ENCODE assay signal across 8 cellular contexts in the genomic region with DNA sequence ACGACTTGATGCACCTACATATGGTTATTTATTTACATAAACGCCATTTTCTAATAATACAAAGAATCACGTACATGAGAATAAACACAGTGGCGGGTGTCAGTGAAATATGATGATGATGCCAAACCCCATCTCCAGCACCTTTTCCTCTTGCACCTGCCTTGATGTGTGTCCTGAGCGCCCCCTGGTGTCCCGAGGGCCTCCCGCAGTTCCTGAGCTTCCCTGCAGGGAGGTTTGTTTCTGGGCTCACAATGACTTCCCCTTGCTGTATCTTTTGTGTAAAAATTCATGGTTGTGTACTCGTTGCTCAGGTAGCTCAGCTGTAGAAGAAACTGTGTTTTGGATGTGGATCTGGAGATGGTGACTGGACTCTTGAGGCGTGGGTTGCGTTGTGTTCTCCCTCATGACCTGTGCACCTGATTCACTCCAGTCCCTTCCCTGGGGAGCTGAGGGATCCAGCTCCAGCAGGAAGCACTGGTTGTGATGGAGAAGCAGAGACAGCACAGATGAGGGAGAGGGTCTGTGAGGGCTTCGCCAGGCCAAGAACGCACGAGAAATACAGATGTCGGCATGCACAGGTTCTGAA.
DNase-seq lines count a peak whose midpoint lies in the region; ATAC-seq and TF ChIP-seq lines count a peak whose summit lies in the region.

No MANE protein-coding gene starts in this region.

- no peaks in the 10 kb centered on the region for H3K36me3 ChIP-seq in mucosa of descending colon (ENCODE audit: low read depth)

- peak; percentile 46 for TF ChIP-seq CTCF in mucosa of descending colon (IDR thresholded peaks at IDR 0.05)

- ATAC-seq in mucosa of descending colon (peak; percentile 63), GM18502 (IDR thresholded peaks at IDR 0.05; ENCODE audit: poor library complexity, unreplicated experiment) (no peak)

- intact Hi-C loops in mucosa of descending colon (cut with DNase I, micrococcal nuclease): no loop called here

- no peaks in the 10 kb centered on the region for H3K9me3 ChIP-seq in mucosa of descending colon

- H3K4me1 ChIP-seq in mucosa of descending colon (ENCODE audit: low read depth): no peaks in the 10 kb centered on the region

- DNase-seq in NCI-H1417 (lab: John Stamatoyannopoulos, UW): peak in 2 of 3 experiments; percentile 6 to 26
- DNase-seq in NCI-H1417 treated with DMSO at 0.1 percent for 48 hours (lab: John Stamatoyannopoulos, UW): no peak
- peak; percentile 30 for DNase-seq in NOMO-1 treated with dmso at 0.1 percent for 144 hours (lab: John Stamatoyannopoulos, UW; ENCODE audit: unreplicated experiment)
- peak; percentile 37 for DNase-seq in activated T-cell treated with anti-CD3 and anti-CD28 coated beads for 4 hours
- peak in 2 of 3 donors; percentile 68 to 73 for DNase-seq in mucosa of descending colon
- DNase-seq in nucleus accumbens (lab: John Stamatoyannopoulos, UW): no peak
- DNase-seq in hippocampal formation (lab: John Stamatoyannopoulos, UW): no peak

- no peak overlapping the region for H3K4me3 ChIP-seq in mucosa of descending colon

Comparison
In these comparisons a context has a peak if more than half of its experiments do, and no peak if none do; other contexts are left out.
1. DNase-seq: peak in NCI-H1417 (2 of 3), NOMO-1 treated with dmso at 0.1 percent for 144 hours (single experiment), activated T-cell treated with anti-CD3 and anti-CD28 coated beads for 4 hours (single experiment) and mucosa of descending colon (2 of 3); none in NCI-H1417 treated with DMSO at 0.1 percent for 48 hours (single experiment), nucleus accumbens (0 of 56) and hippocampal formation (0 of 2).